ENCODE assay signal across 8 cellular contexts in the genomic region with DNA sequence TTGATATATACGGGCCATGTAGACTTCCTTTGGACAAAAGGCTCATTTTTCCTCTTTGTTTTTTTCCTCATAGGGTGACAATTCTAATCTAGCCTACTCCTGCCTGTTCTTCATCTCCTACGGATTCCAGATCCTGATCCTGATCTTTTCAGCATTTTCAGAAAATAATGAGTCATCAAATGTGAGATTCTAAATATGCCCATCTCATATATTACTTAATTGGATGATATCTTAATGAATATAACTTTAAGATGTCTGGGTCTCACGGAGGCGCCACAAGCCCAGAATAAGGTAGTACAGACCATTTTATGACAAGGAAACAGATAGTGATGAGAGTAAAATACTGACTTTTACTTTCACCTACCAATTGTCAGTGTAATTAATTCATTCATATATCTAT.
"Had no signal": no experiment of that assay in that cellular context is flagged by ENCODE, and none has a peak within 500 bp of the region (broad histone marks: within the 10 kb centered on the region; RNA-seq: fewer than 3 reads in every experiment).

No MANE protein-coding gene starts in this region.

- H3K4me3 ChIP-seq: GM23338 had no signal

- DNase-seq: H9, HCEC 1CT, KBM-7 had no signal

- H3K4me1 Mint-ChIP-seq: GM23338, H9 had no signal

- ATAC-seq: GM23338 had no signal

- H3K4me3 Mint-ChIP-seq: GM23338, H9 had no signal

- H3K9me3 Mint-ChIP-seq: GM23338, H9 had no signal

- H3K27ac ChIP-seq: KMS-11 had no signal

- H3K9ac ChIP-seq: KMS-11 had no signal

- FAIRE-seq: H1, H54, HTR-8/SVneo had no signal

- H3K27ac Mint-ChIP-seq: GM23338, H9 had no signal

- H3K4me2 ChIP-seq: GM23338, KMS-11 had no signal

- H2AFZ ChIP-seq: GM23338 had no signal
